ENCODE assay signal across 16 cellular contexts in the genomic region with DNA sequence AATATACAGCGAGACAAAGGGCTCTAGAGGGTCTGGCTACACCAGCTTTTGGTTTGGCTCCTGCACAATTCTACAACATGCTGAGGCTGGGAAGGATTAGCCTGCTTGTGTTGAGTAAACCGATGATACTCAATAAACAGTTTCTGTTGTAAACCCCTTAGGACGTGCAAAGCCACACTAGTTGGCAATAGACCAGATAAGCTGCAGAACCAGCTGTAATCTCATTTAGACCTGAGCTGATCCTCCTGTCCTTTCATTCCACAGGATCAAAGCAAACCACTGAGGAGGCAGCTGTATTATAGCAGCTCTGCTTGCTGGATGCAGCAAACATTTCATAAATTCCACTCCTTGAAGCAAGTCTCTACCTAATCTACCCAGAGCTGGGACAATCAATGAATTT.
DNase-seq lines count a peak whose midpoint lies in the region; ATAC-seq and TF ChIP-seq lines count a peak whose summit lies in the region.
"Had no signal": no experiment of that assay in that cellular context is flagged by ENCODE, and none has a peak within 500 bp of the region (broad histone marks: within the 10 kb centered on the region; RNA-seq: fewer than 3 reads in every experiment).

No MANE protein-coding gene starts in this region.

- no peak overlapping the region for H2AFZ ChIP-seq in DND-41 (ENCODE audit: low read depth, low read length)

- peaks cover 13% of the 10 kb centered on the region; the same call in 1 of the 2 replicates for H4K20me1 ChIP-seq in DND-41 (ENCODE audit: insufficient read depth, low read length)

- no peak overlapping the region for H3K9ac ChIP-seq in DND-41 (ENCODE audit: low read depth, low read length)

- H3K4me2 ChIP-seq in DND-41 (ENCODE audit: insufficient read depth, low read length), result no peak overlapping the region

- H3K4me3 ChIP-seq in DND-41 (ENCODE audit: low read depth in 1 of 2, low read length in 2 of 2), result no peak overlapping the region
- H3K4me3 ChIP-seq in H7 (ENCODE audit: insufficient read depth, low read depth, low read length), result no peak overlapping the region
- H3K4me3 ChIP-seq in spleen, result no peak overlapping the region
- H3K4me3 ChIP-seq: vagina had no signal

- TF ChIP-seq CTCF in DND-41 (IDR thresholded peaks at IDR 0.05; ENCODE audit: borderline replicate concordance, extremely low read depth, low read length, poor library complexity, severe bottlenecking) (no peak), spleen (IDR thresholded peaks at IDR 0.05 in 8 of 11, conservative IDR thresholded peaks at IDR 0.05 in 3 of 11) (no peak)

- 76 to 87% (median 82%) methylated on average over 3 of the region's 3 CpGs for WGBS in spleen, 5 donors

- peak; percentile 33 for DNase-seq in DND-41
- peak; percentile 3 for DNase-seq in NCI-H1694 (lab: John Stamatoyannopoulos, UW)
- DNase-seq in amniotic epithelial cell (ENCODE audit: low read depth), result peak; percentile 54
- peak; percentile 64 for DNase-seq in myocyte (ENCODE audit: low read depth)
- no peak for DNase-seq in H7
- no peak for DNase-seq in spleen
- no peak for DNase-seq in central memory CD4-positive, alpha-beta T cell
- DNase-seq: activated B cell treated with CpG ODN at 0.5 μM for 24 hours; activated CD8-positive, alpha-beta memory T cell treated with anti-CD3 and anti-CD28 coated beads, Interleukin-2, amount 10 ng/mL, durations not matched to agents 7 days and 5 days; activated naive CD4-positive, alpha-beta T cell treated with Interleukin-2 at 50 U/mL for 16 hours; CD4-positive, alpha-beta T cell; dermis blood vessel endothelial cell; left ventricle myocardium superior; NCI-H226; T-cell had no signal

- H3K27ac ChIP-seq in DND-41 (ENCODE audit: low read length) (no peak overlapping the region), spleen (no peak overlapping the region)
- H3K27ac ChIP-seq: vagina had no signal

- no peaks in the 10 kb centered on the region for H3K27me3 ChIP-seq in DND-41 (ENCODE audit: insufficient read depth, low read length, poor library complexity)
- no peaks in the 10 kb centered on the region for H3K27me3 ChIP-seq in H7 (ENCODE audit: control insufficient read depth, insufficient read depth, low read length)
- H3K27me3 ChIP-seq in spleen (replicated peaks in 1 of 7), result no peaks in the 10 kb centered on the region
- H3K27me3 ChIP-seq: vagina had no signal

- no peaks in the 10 kb centered on the region for H3K9me3 ChIP-seq in DND-41 (ENCODE audit: insufficient read depth, low read length, severe bottlenecking)
- no peaks in the 10 kb centered on the region for H3K9me3 ChIP-seq in spleen
- H3K9me3 ChIP-seq: vagina had no signal

- H3K79me2 ChIP-seq in DND-41 (ENCODE audit: insufficient read depth, low read length), result peaks cover 32% of the 10 kb centered on the region

- H3K36me3 ChIP-seq in DND-41 (ENCODE audit: insufficient read depth, low read length), result peaks cover 26% of the 10 kb centered on the region
- H3K36me3 ChIP-seq in H7 (replicated peaks; ENCODE audit: control insufficient read depth, insufficient read depth, low read length), result no peaks in the 10 kb centered on the region
- H3K36me3 ChIP-seq in spleen, result peaks cover 0 to 6% (median 0%) of the 10 kb centered on the region in 6 donors
- H3K36me3 ChIP-seq: vagina had no signal

- intact Hi-C loops in spleen (cut with DNase I; ENCODE audit: low total_unique reads), result no loop called here

- no peak for TF ChIP-seq POLR2A in spleen (IDR thresholded peaks at IDR 0.05)

- peak; percentile 86 for ATAC-seq in DND-41 (ENCODE audit: insufficient read depth, low read depth)
- ATAC-seq: activated CD8-positive, alpha-beta memory T cell treated with anti-CD3 and anti-CD28 coated beads, Interleukin-2, amount 10 ng/mL, durations not matched to agents 7 days and 5 days; left ventricle myocardium superior; T-cell had no signal

- 0 out of 2 replicates have a peak, but pooled peaks cover 3% of the 10 kb centered on the region for H3K4me1 ChIP-seq in DND-41 (ENCODE audit: insufficient read depth, low read length)
- H3K4me1 ChIP-seq in spleen, result no peaks in the 10 kb centered on the region
- H3K4me1 ChIP-seq: vagina had no signal

Comparison
In these comparisons a context has a peak if more than half of its experiments do, and no peak if none do; other contexts are left out.
1. DNase-seq: peak in DND-41 (single experiment), NCI-H1694 (single experiment), amniotic epithelial cell (single experiment) and myocyte (single experiment); none in H7 (single experiment), spleen (single experiment) and central memory CD4-positive, alpha-beta T cell (single experiment).